ENCODE assay signal across 28 cellular contexts in genomic region chr21:44727757-44728156, GRCh38. TPM values are rescaled to one million over a fixed set of nuclear protein-coding genes. Genes with fewer than 3 reads are reported as not detected.
"Had no signal": no experiment of that assay in that cellular context is flagged by ENCODE, and none has a peak within 500 bp of the region (broad histone marks: within the 10 kb centered on the region; RNA-seq: fewer than 3 reads in every experiment).

No MANE protein-coding gene starts in this region.

- H3K9me3 ChIP-seq: heart left ventricle, pancreas, psoas muscle, right lobe of liver, thoracic aorta, transverse colon had no signal

- ATAC-seq: esophagus mucosa; heart left ventricle; naive thymus-derived CD4-positive, alpha-beta T cell; pancreas; psoas muscle; right lobe of liver; stimulated activated naive B cell treated with anti-CD40 and anti-IgM and Interleukin-4, amounts not matched to agents 10 μg/mL and 1 μg/mL and 100 μg/mL, for 72 hours; stimulated activated naive CD8-positive, alpha-beta T cell treated with anti-CD3 and anti-CD28 coated beads, Interleukin-15, amount 100 ng/mL, for 72 hours had no signal

- H3K27ac Mint-ChIP-seq: neural progenitor cell; stimulated activated naive B cell treated with anti-CD40 and anti-IgM and Interleukin-4, amounts not matched to agents 10 μg/mL and 1 μg/mL and 100 μg/mL, for 72 hours had no signal

- H3K9me3 Mint-ChIP-seq: naive thymus-derived CD4-positive, alpha-beta T cell; stimulated activated naive B cell treated with anti-CD40 and anti-IgM and Interleukin-4, amounts not matched to agents 10 μg/mL and 1 μg/mL and 100 μg/mL, for 72 hours; stimulated activated naive CD8-positive, alpha-beta T cell treated with anti-CD3 and anti-CD28 coated beads, Interleukin-15, amount 100 ng/mL, for 72 hours had no signal

- H3K4me3 ChIP-seq: heart left ventricle, neural progenitor cell, pancreas, psoas muscle, right lobe of liver, thoracic aorta, transverse colon had no signal

- H3K36me3 Mint-ChIP-seq: stimulated activated naive B cell treated with anti-CD40 and anti-IgM and Interleukin-4, amounts not matched to agents 10 μg/mL and 1 μg/mL and 100 μg/mL, for 72 hours had no signal

- DNase-seq: effector memory CD4-positive, alpha-beta T cell; heart left ventricle; hippocampal formation; kidney glomerular epithelial cell; mesendoderm; naive thymus-derived CD4-positive, alpha-beta T cell; nucleus accumbens; pancreas; psoas muscle; retina; right lobe of liver; stimulated activated CD4-positive, alpha-beta T cell treated with anti-CD3 and anti-CD28 coated beads, Interleukin-2, amount 100 ng/mL, for 24 hours; stimulated activated CD4-positive, alpha-beta T cell treated with anti-CD3 and anti-CD28 coated beads, Interleukin-4, amount 100 ng/mL, for 4 hours; stimulated activated naive B cell treated with anti-CD40 and anti-IgM and Interleukin-4, amounts not matched to agents 10 μg/mL and 1 μg/mL and 100 μg/mL, for 72 hours; stimulated activated naive CD8-positive, alpha-beta T cell treated with anti-CD3 and anti-CD28 coated beads, Interleukin-15, amount 100 ng/mL, for 72 hours; transverse colon had no signal

- H3K4me3 Mint-ChIP-seq: neural progenitor cell; stimulated activated naive B cell treated with anti-CD40 and anti-IgM and Interleukin-4, amounts not matched to agents 10 μg/mL and 1 μg/mL and 100 μg/mL, for 72 hours; stimulated activated naive CD8-positive, alpha-beta T cell treated with anti-CD3 and anti-CD28 coated beads, Interleukin-15, amount 100 ng/mL, for 72 hours had no signal

- H3K36me3 ChIP-seq: heart left ventricle, neural progenitor cell, pancreas, right lobe of liver, thoracic aorta, transverse colon had no signal

RNA-seq across cellular contexts. Expression of gene TSPEAR, which starts 16.4 kb away (rescaled TPM):
- total RNA-seq: fibroblast of lung; frontal cortex; mononuclear cell; naive thymus-derived CD4-positive, alpha-beta T cell; psoas muscle; right lobe of liver; skeletal muscle tissue; subcutaneous adipose tissue; thoracic aorta; transverse colon had no signal

RNA-seq across cellular contexts. Expression of gene KRTAP10-12, which starts 30.8 kb away (rescaled TPM):
- total RNA-seq: esophagus mucosa; fibroblast of lung; frontal cortex; glomerular endothelial cell; heart left ventricle; liver; lung microvascular endothelial cell; mononuclear cell; naive thymus-derived CD4-positive, alpha-beta T cell; pancreas; psoas muscle; right lobe of liver; skeletal muscle tissue; subcutaneous adipose tissue; thoracic aorta; transverse colon; urinary bladder had no signal

RNA-seq across cellular contexts. Expression of gene KRTAP12-1, which starts 45.8 kb away (rescaled TPM):
- total RNA-seq: esophagus mucosa; fibroblast of lung; frontal cortex; glomerular endothelial cell; heart left ventricle; liver; lung microvascular endothelial cell; mononuclear cell; naive thymus-derived CD4-positive, alpha-beta T cell; pancreas; psoas muscle; right lobe of liver; skeletal muscle tissue; subcutaneous adipose tissue; thoracic aorta; transverse colon; urinary bladder had no signal
